Comparison of ENCODE assay signal across 1 cellular context in genomic region chr20:61301995-61302525, GRCh38.
TF ChIP-seq lines count a peak whose summit lies in the region.

No MANE protein-coding gene starts in this region.

TF ChIP-seq in H1, 55 proteins besides CTCF, POLR2A, EP300 and RAD21 (continued from another document):
- TF ChIP-seq RBBP5 (IDR thresholded peaks at IDR 0.05; ENCODE audit: borderline replicate concordance, low read depth, low read length) (no peak), JUN (IDR thresholded peaks at IDR 0.05; ENCODE audit: low read depth, low read length) (no peak), SRF (IDR thresholded peaks at IDR 0.05; ENCODE audit: low read depth, low read length) (no peak), CHD2 (IDR thresholded peaks at IDR 0.05; ENCODE audit: low read length) (no peak), POLR2AphosphoS5 (IDR thresholded peaks at IDR 0.05; ENCODE audit: low read depth, low read length) (no peak), JUND (IDR thresholded peaks at IDR 0.05; ENCODE audit: low read length) (no peak)
